10 cellular contexts compared by ENCODE assay signal in the genomic region with DNA sequence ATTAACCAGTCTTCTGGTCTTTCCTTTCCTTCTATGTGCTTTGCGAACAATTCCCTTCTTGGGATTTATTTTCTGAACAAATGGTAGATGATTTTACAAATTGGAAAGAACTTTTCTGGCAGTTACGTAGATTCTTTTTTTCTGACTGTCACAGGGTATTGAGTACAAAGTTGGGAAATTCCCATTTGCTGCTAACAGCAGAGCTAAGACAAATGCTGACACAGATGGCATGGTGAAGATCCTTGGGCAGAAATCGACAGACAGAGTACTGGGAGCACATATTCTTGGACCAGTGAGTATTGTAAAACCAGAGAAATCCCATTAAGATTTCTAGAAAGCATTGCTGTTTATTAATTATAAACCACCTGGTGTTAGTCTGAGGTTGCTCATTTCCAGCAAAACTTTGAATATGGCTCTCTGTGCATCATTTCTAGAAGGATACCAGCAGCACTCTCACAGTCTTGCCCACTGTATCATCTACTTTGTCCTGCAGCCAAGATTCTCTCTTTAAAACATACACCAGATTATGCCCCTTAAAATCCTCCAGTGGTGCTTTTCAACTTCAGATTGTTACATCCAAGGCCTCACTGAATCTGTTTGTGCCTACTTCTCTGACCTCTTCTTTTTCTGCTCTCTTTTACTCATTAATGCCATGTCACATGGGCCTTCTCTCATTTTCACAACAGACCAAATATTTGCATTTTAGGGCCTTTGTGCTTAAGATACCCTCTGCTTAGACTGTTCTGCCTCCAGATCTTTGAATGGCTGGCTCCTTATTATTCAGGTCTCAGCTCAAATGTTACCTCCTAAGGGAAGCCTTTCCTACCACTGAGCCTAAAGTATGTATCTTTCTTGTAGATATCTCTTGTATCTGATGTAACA.
DNase-seq lines count a peak whose midpoint lies in the region; ATAC-seq and TF ChIP-seq lines count a peak whose summit lies in the region.
"Had no signal": no experiment of that assay in that cellular context is flagged by ENCODE, and none has a peak within 500 bp of the region (broad histone marks: within the 10 kb centered on the region; RNA-seq: fewer than 3 reads in every experiment).

No MANE protein-coding gene starts in this region.

- peak overlapping the region in 1 of 2 donors; percentile 6 for H3K27ac ChIP-seq in coronary artery

- DNase-seq in fibroblast of mammary gland (ENCODE audit: low read depth) (peak; percentile 31), coronary artery (ENCODE audit: low spot score) (no peak), medulla oblongata (ENCODE audit: extremely low spot score) (no peak), activated gamma-delta T cell treated with Interleukin-2 at 50 U/mL for 16 hours (no peak)
- no peak for DNase-seq in activated naive CD4-positive, alpha-beta T cell treated with anti-CD3 and anti-CD28 coated beads, Interleukin-2, amount 10 ng/mL, durations not matched to agents 7 days and 5 days
- DNase-seq: DMS79, NCI-H1048 had no signal

- peaks cover 7% of the 10 kb centered on the region for H3K4me1 Mint-ChIP-seq in activated naive CD4-positive, alpha-beta T cell treated with anti-CD3 and anti-CD28 coated beads, Interleukin-2, amount 10 ng/mL, durations not matched to agents 7 days and 5 days

- CTCF ChIA-PET in activated naive CD4-positive, alpha-beta T cell treated with anti-CD3 and anti-CD28 coated beads, Interleukin-2, amount 10 ng/mL, durations not matched to agents 7 days and 5 days (lab: Charles Lee) = no interaction called here

- TF ChIP-seq CTCF in fibroblast of mammary gland (conservative IDR thresholded peaks at IDR 0.05; ENCODE audit: control insufficient read depth, insufficient read depth, low read depth, low read length) = no peak
- TF ChIP-seq CTCF in coronary artery (IDR thresholded peaks at IDR 0.05) = no peak

- peaks cover 68% of the 10 kb centered on the region for H3K36me3 Mint-ChIP-seq in activated naive CD4-positive, alpha-beta T cell treated with anti-CD3 and anti-CD28 coated beads, Interleukin-2, amount 10 ng/mL, durations not matched to agents 7 days and 5 days

- H3K27me3 Mint-ChIP-seq in activated naive CD4-positive, alpha-beta T cell treated with anti-CD3 and anti-CD28 coated beads, Interleukin-2, amount 10 ng/mL, durations not matched to agents 7 days and 5 days = no peaks in the 10 kb centered on the region

- no peak overlapping the region for H3K4me3 Mint-ChIP-seq in activated naive CD4-positive, alpha-beta T cell treated with anti-CD3 and anti-CD28 coated beads, Interleukin-2, amount 10 ng/mL, durations not matched to agents 7 days and 5 days

- no peaks in the 10 kb centered on the region for H3K9me3 Mint-ChIP-seq in activated naive CD4-positive, alpha-beta T cell treated with anti-CD3 and anti-CD28 coated beads, Interleukin-2, amount 10 ng/mL, durations not matched to agents 7 days and 5 days

- H3K27ac Mint-ChIP-seq in activated naive CD4-positive, alpha-beta T cell treated with anti-CD3 and anti-CD28 coated beads, Interleukin-2, amount 10 ng/mL, durations not matched to agents 7 days and 5 days = no peak overlapping the region

- H3K4me3 ChIP-seq in fibroblast of mammary gland (ENCODE audit: control insufficient read depth, low read depth, low read length) (no peak overlapping the region), coronary artery (no peak overlapping the region)

- ATAC-seq in GM18868 (IDR thresholded peaks at IDR 0.05; ENCODE audit: unreplicated experiment) (peak; percentile 74), GM21423 (IDR thresholded peaks at IDR 0.05; ENCODE audit: unreplicated experiment) (peak; percentile 85), HG03135 (IDR thresholded peaks at IDR 0.05; ENCODE audit: unreplicated experiment) (peak; percentile 85)
